9 cellular contexts compared by ENCODE assay signal in the genomic region with DNA sequence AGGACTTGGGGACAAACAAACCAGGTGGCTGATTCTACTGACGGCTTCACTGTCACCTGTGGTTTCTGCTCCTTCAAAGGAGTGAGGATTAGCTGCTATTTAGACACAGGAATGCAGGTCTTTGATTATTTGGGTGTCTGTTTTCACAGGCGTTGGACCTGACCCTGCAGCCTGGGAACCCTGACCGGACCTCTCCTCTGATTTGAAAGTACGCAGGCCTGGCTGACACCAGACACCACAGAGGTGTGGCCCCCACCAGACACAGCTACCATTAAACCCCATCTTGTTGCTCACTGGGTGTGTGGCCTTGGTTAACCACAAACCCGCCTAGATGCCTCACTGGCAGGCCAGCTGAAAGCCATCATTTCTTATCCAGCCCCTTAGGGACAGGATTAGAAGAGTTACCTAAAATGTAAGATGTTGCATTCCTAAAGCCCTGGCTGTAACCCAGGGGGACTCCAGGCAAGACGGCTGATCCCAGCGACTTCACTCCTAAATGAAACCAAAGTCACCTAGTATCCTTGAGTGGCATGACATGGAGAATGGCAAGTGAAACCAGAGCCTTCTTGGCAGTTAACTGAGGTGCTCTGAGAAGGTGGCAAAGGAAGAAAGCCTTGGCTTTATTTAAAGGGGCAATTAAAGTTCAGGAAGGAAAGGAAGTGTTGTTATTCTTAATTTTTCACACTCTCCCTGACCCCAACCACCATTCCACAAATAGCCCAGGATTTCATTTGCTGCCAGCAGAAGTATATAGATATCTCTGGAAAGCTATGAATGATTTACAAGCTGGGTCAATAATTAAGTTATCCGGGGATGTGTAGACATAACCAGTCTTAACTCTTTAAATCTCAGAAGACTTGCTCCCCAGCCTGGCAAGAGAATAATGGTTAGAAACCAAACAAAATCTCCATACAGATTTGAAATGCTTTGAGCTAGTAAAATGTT.
A peak's percentile ranks its signal among the peaks of the same experiment; 100 is the strongest.
DNase-seq lines count a peak whose midpoint lies in the region; ATAC-seq and TF ChIP-seq lines count a peak whose summit lies in the region.
"Had no signal": no experiment of that assay in that cellular context is flagged by ENCODE, and none has a peak within 500 bp of the region (broad histone marks: within the 10 kb centered on the region; RNA-seq: fewer than 3 reads in every experiment).

No MANE protein-coding gene starts in this region.

- H3K36me3 ChIP-seq in GM06990 (ENCODE audit: control insufficient read depth, insufficient read depth, low read length) (no peaks in the 10 kb centered on the region), right lobe of liver (no peaks in the 10 kb centered on the region)
- H3K36me3 ChIP-seq: thoracic aorta had no signal

- peak overlapping the region; percentile 84 to 98 (median 98) for H3K27ac ChIP-seq in right lobe of liver
- H3K27ac ChIP-seq: thoracic aorta had no signal

- H3K4me3 ChIP-seq in GM06990 (replicated peaks; ENCODE audit: low read depth, low read length) (no peak overlapping the region), right lobe of liver (peak overlapping the region in 2 of 3 donors; percentile 20 to 42)
- H3K4me3 ChIP-seq: thoracic aorta had no signal

- DNase-seq in GM06990 (ENCODE audit: extremely low read depth, insufficient read length) (peak; percentile 18), SW480 (ENCODE audit: low spot score) (peak; percentile 88), right lobe of liver (no peak), COLO829 (ENCODE audit: low spot score) (no peak), mesenteric fat pad (ENCODE audit: low spot score) (no peak)

- peak; percentile 63 for ATAC-seq in HG02840 (IDR thresholded peaks at IDR 0.05; ENCODE audit: low FRiP score, unreplicated experiment)
- ATAC-seq in right lobe of liver = peak; percentile 74 to 84 (median 76)
- no peak for ATAC-seq in GM18519 (IDR thresholded peaks at IDR 0.05; ENCODE audit: low FRiP score, unreplicated experiment)
- ATAC-seq in GM21526 (IDR thresholded peaks at IDR 0.05; ENCODE audit: low FRiP score, unreplicated experiment) = no peak

- TF ChIP-seq POLR2A in right lobe of liver (IDR thresholded peaks at IDR 0.05) = no peak

- WGBS in right lobe of liver (ENCODE audit: insufficient coverage, low coverage, low lambda C conversion rate, missing lambda C conversion rate) = 20% methylated on average over 8 of the region's 8 CpGs

- no peak for TF ChIP-seq CTCF in GM06990 (IDR thresholded peaks at IDR 0.05; ENCODE audit: insufficient read depth, low read length, poor library complexity, severe bottlenecking)
- no peak for TF ChIP-seq CTCF in right lobe of liver (IDR thresholded peaks at IDR 0.05)

- intact Hi-C loops in right lobe of liver (cut with DNase I) = no loop called here

- H3K9me3 ChIP-seq in right lobe of liver = no peaks in the 10 kb centered on the region
- H3K9me3 ChIP-seq: thoracic aorta had no signal

- H3K27me3 ChIP-seq in GM06990 (replicated peaks; ENCODE audit: control insufficient read depth, insufficient read depth, low read length) = no peaks in the 10 kb centered on the region
- no peaks in the 10 kb centered on the region for H3K27me3 ChIP-seq in right lobe of liver

- H3K4me1 ChIP-seq in right lobe of liver = peaks cover 2 to 31% (median 14%) of the 10 kb centered on the region in 4 donors

Comparison
In these comparisons a context has a peak if more than half of its experiments do, and no peak if none do; other contexts are left out.
1. DNase-seq: peak in GM06990 (single experiment) and SW480 (single experiment); none in right lobe of liver (0 of 3), COLO829 (single experiment) and mesenteric fat pad (single experiment).
2. ATAC-seq: peak in HG02840 (single experiment) and right lobe of liver (4 of 4); none in GM18519 (single experiment) and GM21526 (single experiment).